ENCODE assay signal across 13 cellular contexts in genomic region chr6:20605581-20605980, GRCh38.
DNase-seq lines count a peak whose midpoint lies in the region; ATAC-seq, FAIRE-seq and TF ChIP-seq lines count a peak whose summit lies in the region.
"Had no signal": no experiment of that assay in that cellular context is flagged by ENCODE, and none has a peak within 500 bp of the region (broad histone marks: within the 10 kb centered on the region; RNA-seq: fewer than 3 reads in every experiment).

No MANE protein-coding gene starts in this region.

- TF ChIP-seq POLR2A in K562 (conservative IDR thresholded peaks at IDR 0.05), result no peak

- H3K9me1 ChIP-seq in K562 (ENCODE audit: control insufficient read depth, insufficient read depth, low read length), result no peaks in the 10 kb centered on the region

- no peak overlapping the region for H3K4me3 Mint-ChIP-seq in activated T-helper 1 cell treated with anti-CD3 and anti-CD28 coated beads, Interleukin-12 subunit alpha, Interleukin-12 subunit beta, Interleukin-2, Interleukin-4 antibody, amounts not matched to agents 30 ng/mL and 10 ng/mL and 1 ng/mL, durations not matched to agents 14 hours and 24 hours and 36 hours

- H3K27ac ChIP-seq in K562 (ENCODE audit: extremely low read depth, low read depth, low read length), result no peak overlapping the region
- H3K27ac ChIP-seq: dorsolateral prefrontal cortex had no signal

- no peaks in the 10 kb centered on the region for H3K27me3 ChIP-seq in K562 (ENCODE audit: control insufficient read depth in 2 of 2, insufficient read depth in 2 of 2, low read length in 2 of 2)
- H3K27me3 ChIP-seq: dorsolateral prefrontal cortex had no signal

- DNase-seq in AG10803 (ENCODE audit: low read depth) (peak; percentile 57), HK-2 (ENCODE audit: unreplicated experiment) (peak; percentile 61), K562 (ENCODE audit: extremely low read depth in 1 of 4, low spot score in 3 of 4) (no peak), islet precursor cell (peak; percentile 56), dedifferentiated amniotic fluid mesenchymal stem cell (ENCODE audit: extremely low spot score) (no peak), hypothalamus (lab: John Stamatoyannopoulos, UW) (no peak)
- DNase-seq in activated T-helper 1 cell treated with anti-CD3 and anti-CD28 coated beads, Interleukin-12 subunit alpha, Interleukin-12 subunit beta, Interleukin-2, Interleukin-4 antibody, amounts not matched to agents 30 ng/mL and 10 ng/mL and 1 ng/mL, durations not matched to agents 14 hours and 24 hours and 36 hours (ENCODE audit: low spot score), result no peak
- DNase-seq: activated CD4-positive, alpha-beta T cell treated with anti-CD3 and anti-CD28 coated beads, Interleukin-2, amount 50 U/mL, for 4 hours; dorsolateral prefrontal cortex; NCI-H2081; SHP77 treated with DMSO at 0.1 percent for 48 hours; T1000 had no signal

- no peak overlapping the region for H3K9ac ChIP-seq in K562 (ENCODE audit: insufficient read depth in 1 of 2, low read depth in 2 of 2, low read length in 2 of 2)

- POLR2A ChIA-PET in K562 (lab: Yijun Ruan, JAX), result interaction anchor here (0.6 kb wide), 1 partner anchor 30 kb away, joined by 3 read pairs; no protein-coding TSS in a partner anchor

- H3K27ac Mint-ChIP-seq in activated T-helper 1 cell treated with anti-CD3 and anti-CD28 coated beads, Interleukin-12 subunit alpha, Interleukin-12 subunit beta, Interleukin-2, Interleukin-4 antibody, amounts not matched to agents 30 ng/mL and 10 ng/mL and 1 ng/mL, durations not matched to agents 14 hours and 24 hours and 36 hours, result no peak overlapping the region

- CTCF ChIA-PET in K562 (lab: Yijun Ruan, JAX; ENCODE audit: low intra/inter-chr PET ratio), result no interaction called here

- no peak for TF ChIP-seq EP300 in K562 (IDR thresholded peaks at IDR 0.05; ENCODE audit: low read length)

- BruUV-seq in K562 (replicated peaks; lab: Mats Ljungman, UMichigan), result no TSS peak

- in situ Hi-C loops in K562 (cut with MboI), result no loop called here

- no peak for TF ChIP-seq RAD21 in K562 (CRISPR knock-in tag; conservative IDR thresholded peaks at IDR 0.05 in 1 of 2, IDR thresholded peaks at IDR 0.05 in 1 of 2)

- no peak overlapping the region for H2AFZ ChIP-seq in K562 (ENCODE audit: low read depth, low read length)

- H3K4me2 ChIP-seq in K562 (ENCODE audit: insufficient read depth, low read length), result no peak overlapping the region

- peaks cover 5% of the 10 kb centered on the region for H3K9me3 Mint-ChIP-seq in activated T-helper 1 cell treated with anti-CD3 and anti-CD28 coated beads, Interleukin-12 subunit alpha, Interleukin-12 subunit beta, Interleukin-2, Interleukin-4 antibody, amounts not matched to agents 30 ng/mL and 10 ng/mL and 1 ng/mL, durations not matched to agents 14 hours and 24 hours and 36 hours

- H3K27me3 Mint-ChIP-seq in activated T-helper 1 cell treated with anti-CD3 and anti-CD28 coated beads, Interleukin-12 subunit alpha, Interleukin-12 subunit beta, Interleukin-2, Interleukin-4 antibody, amounts not matched to agents 30 ng/mL and 10 ng/mL and 1 ng/mL, durations not matched to agents 14 hours and 24 hours and 36 hours (ENCODE audit: insufficient read depth), result no peaks in the 10 kb centered on the region

- H3K4me1 Mint-ChIP-seq in activated T-helper 1 cell treated with anti-CD3 and anti-CD28 coated beads, Interleukin-12 subunit alpha, Interleukin-12 subunit beta, Interleukin-2, Interleukin-4 antibody, amounts not matched to agents 30 ng/mL and 10 ng/mL and 1 ng/mL, durations not matched to agents 14 hours and 24 hours and 36 hours (ENCODE audit: low read depth), result peaks cover 5% of the 10 kb centered on the region

- no peaks in the 10 kb centered on the region for H3K79me2 ChIP-seq in K562 (ENCODE audit: control insufficient read depth, insufficient read depth, low read length)

- 73% methylated on average over 3 of the region's 3 CpGs for whole genome bisulfite sequencing in K562 (ENCODE audit: insufficient coverage, low coverage, missing lambda C conversion rate)

- peak; percentile 39; the same call in 2 of the 3 replicates for ATAC-seq in K562
- ATAC-seq in GM18868 (IDR thresholded peaks at IDR 0.05; ENCODE audit: unreplicated experiment), result no peak

- H3K9me3 ChIP-seq in K562 (replicated peaks; ENCODE audit: control insufficient read depth, insufficient read depth, low read depth, low read length), result no peaks in the 10 kb centered on the region

- TF ChIP-seq CTCF in AG10803 (conservative IDR thresholded peaks at IDR 0.05; ENCODE audit: low read length) (no peak), K562 (IDR thresholded peaks at IDR 0.05 in 2 of 3, conservative IDR thresholded peaks at IDR 0.05 in 1 of 3; ENCODE audit: insufficient read depth in 2 of 3, low read depth in 1 of 3, low read length in 3 of 3) (no peak)

- no peak overlapping the region for H3K4me3 ChIP-seq in AG10803 (ENCODE audit: low read length)
- no peak overlapping the region for H3K4me3 ChIP-seq in K562
- H3K4me3 ChIP-seq: dorsolateral prefrontal cortex had no signal

- no peak for FAIRE-seq in K562 (lab: Jason Lieb, UNC)

- peaks cover 14% of the 10 kb centered on the region for H3K36me3 Mint-ChIP-seq in activated T-helper 1 cell treated with anti-CD3 and anti-CD28 coated beads, Interleukin-12 subunit alpha, Interleukin-12 subunit beta, Interleukin-2, Interleukin-4 antibody, amounts not matched to agents 30 ng/mL and 10 ng/mL and 1 ng/mL, durations not matched to agents 14 hours and 24 hours and 36 hours (ENCODE audit: low read depth)

- H3K36me3 ChIP-seq in K562 (ENCODE audit: control insufficient read depth, insufficient read depth, low read length), result no peaks in the 10 kb centered on the region

- intact Hi-C loops in K562 (cut with micrococcal nuclease), result no loop called here
- intact Hi-C loops in activated T-helper 1 cell treated with anti-CD3 and anti-CD28 coated beads, Interleukin-12 subunit alpha, Interleukin-12 subunit beta, Interleukin-2, Interleukin-4 antibody, amounts not matched to agents 30 ng/mL and 10 ng/mL and 1 ng/mL, durations not matched to agents 14 hours and 24 hours and 36 hours (cut with micrococcal nuclease), result no loop called here

- H4K20me1 ChIP-seq in K562 (replicated peaks; ENCODE audit: control insufficient read depth, insufficient read depth, low read length), result no peaks in the 10 kb centered on the region

- H3K4me1 ChIP-seq in K562 (replicated peaks in 1 of 2; ENCODE audit: control insufficient read depth in 2 of 2, insufficient read depth in 2 of 2, low read length in 2 of 2), result peaks cover 0 to 8% of the 10 kb centered on the region in 2 experiments; a peak in 2 of 5 replicates

TF ChIP-seq in K562, 482 proteins besides CTCF, POLR2A, EP300 and RAD21 (continues in another document):
- TF ChIP-seq, protein P1, sequence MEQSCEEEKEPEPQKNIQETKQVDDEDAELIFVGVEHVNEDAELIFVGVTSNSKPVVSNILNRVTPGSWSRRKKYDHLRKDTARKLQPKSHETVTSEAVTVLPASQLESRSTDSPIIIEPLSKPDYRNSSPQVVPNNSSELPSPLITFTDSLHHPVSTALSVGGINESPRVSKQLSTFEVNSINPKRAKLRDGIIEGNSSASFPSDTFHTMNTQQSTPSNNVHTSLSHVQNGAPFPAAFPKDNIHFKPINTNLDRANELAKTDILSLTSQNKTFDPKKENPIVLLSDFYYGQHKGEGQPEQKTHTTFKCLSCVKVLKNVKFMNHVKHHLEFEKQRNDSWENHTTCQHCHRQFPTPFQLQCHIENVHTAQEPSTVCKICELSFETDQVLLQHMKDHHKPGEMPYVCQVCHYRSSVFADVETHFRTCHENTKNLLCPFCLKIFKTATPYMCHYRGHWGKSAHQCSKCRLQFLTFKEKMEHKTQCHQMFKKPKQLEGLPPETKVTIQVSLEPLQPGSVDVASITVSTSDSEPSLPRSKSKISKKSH (CRISPR knock-in tag; IDR thresholded peaks at IDR 0.05), result no peak
- TF ChIP-seq NCOA4 (IDR thresholded peaks at IDR 0.05; ENCODE audit: partially characterized antibody) (no peak), ZFP1 (CRISPR knock-in tag; IDR thresholded peaks at IDR 0.05) (no peak), ZNF764 (CRISPR knock-in tag; IDR thresholded peaks at IDR 0.05; ENCODE audit: low read depth) (no peak), MCM3 (IDR thresholded peaks at IDR 0.05) (no peak), ZNF134 (CRISPR knock-in tag; conservative IDR thresholded peaks at IDR 0.05) (no peak), RB1 (IDR thresholded peaks at IDR 0.05; ENCODE audit: low read depth) (no peak)
- TF ChIP-seq, protein P2, sequence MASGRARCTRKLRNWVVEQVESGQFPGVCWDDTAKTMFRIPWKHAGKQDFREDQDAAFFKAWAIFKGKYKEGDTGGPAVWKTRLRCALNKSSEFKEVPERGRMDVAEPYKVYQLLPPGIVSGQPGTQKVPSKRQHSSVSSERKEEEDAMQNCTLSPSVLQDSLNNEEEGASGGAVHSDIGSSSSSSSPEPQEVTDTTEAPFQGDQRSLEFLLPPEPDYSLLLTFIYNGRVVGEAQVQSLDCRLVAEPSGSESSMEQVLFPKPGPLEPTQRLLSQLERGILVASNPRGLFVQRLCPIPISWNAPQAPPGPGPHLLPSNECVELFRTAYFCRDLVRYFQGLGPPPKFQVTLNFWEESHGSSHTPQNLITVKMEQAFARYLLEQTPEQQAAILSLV (tag; IDR thresholded peaks at IDR 0.05), result no peak
- TF ChIP-seq, protein P3, sequence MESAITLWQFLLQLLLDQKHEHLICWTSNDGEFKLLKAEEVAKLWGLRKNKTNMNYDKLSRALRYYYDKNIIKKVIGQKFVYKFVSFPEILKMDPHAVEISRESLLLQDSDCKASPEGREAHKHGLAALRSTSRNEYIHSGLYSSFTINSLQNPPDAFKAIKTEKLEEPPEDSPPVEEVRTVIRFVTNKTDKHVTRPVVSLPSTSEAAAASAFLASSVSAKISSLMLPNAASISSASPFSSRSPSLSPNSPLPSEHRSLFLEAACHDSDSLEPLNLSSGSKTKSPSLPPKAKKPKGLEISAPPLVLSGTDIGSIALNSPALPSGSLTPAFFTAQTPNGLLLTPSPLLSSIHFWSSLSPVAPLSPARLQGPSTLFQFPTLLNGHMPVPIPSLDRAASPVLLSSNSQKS (CRISPR knock-in tag; IDR thresholded peaks at IDR 0.05), result no peak
- TF ChIP-seq, protein P4, sequence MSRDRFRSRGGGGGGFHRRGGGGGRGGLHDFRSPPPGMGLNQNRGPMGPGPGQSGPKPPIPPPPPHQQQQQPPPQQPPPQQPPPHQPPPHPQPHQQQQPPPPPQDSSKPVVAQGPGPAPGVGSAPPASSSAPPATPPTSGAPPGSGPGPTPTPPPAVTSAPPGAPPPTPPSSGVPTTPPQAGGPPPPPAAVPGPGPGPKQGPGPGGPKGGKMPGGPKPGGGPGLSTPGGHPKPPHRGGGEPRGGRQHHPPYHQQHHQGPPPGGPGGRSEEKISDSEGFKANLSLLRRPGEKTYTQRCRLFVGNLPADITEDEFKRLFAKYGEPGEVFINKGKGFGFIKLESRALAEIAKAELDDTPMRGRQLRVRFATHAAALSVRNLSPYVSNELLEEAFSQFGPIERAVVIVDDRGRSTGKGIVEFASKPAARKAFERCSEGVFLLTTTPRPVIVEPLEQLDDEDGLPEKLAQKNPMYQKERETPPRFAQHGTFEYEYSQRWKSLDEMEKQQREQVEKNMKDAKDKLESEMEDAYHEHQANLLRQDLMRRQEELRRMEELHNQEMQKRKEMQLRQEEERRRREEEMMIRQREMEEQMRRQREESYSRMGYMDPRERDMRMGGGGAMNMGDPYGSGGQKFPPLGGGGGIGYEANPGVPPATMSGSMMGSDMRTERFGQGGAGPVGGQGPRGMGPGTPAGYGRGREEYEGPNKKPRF (IDR thresholded peaks at IDR 0.05; ENCODE audit: low read depth, low read length), result no peak

Comparison
In these comparisons a context has a peak if more than half of its experiments do, and no peak if none do; other contexts are left out.
1. DNase-seq: peak in AG10803 (single experiment), HK-2 (single experiment) and islet precursor cell (single experiment); none in K562 (0 of 4), dedifferentiated amniotic fluid mesenchymal stem cell (single experiment), activated T-helper 1 cell treated with anti-CD3 and anti-CD28 coated beads, Interleukin-12 subunit alpha, Interleukin-12 subunit beta, Interleukin-2, Interleukin-4 antibody, amounts not matched to agents 30 ng/mL and 10 ng/mL and 1 ng/mL, durations not matched to agents 14 hours and 24 hours and 36 hours (single experiment) and hypothalamus (0 of 51).